In genomic region chr14:33704486-33704885, GRCh38 we compare ENCODE assay signal across 34 cellular contexts.
DNase-seq lines count a peak whose midpoint lies in the region; ATAC-seq, FAIRE-seq and TF ChIP-seq lines count a peak whose summit lies in the region.
"Had no signal": no experiment of that assay in that cellular context is flagged by ENCODE, and none has a peak within 500 bp of the region (broad histone marks: within the 10 kb centered on the region; RNA-seq: fewer than 3 reads in every experiment).

No MANE protein-coding gene starts in this region.

- peak overlapping the region; percentile 3 for H3K4me3 Mint-ChIP-seq in astrocyte (ENCODE audit: unreplicated experiment)
- H3K4me3 Mint-ChIP-seq: activated CD4-positive, alpha-beta T cell treated with anti-CD3 and anti-CD28 coated beads for 36 hours; activated naive CD8-positive, alpha-beta T cell treated with anti-CD3 and anti-CD28 coated beads for 36 hours; B cell; dendritic cell treated with granulocyte-macrophage colony-stimulating factor and Interleukin-4, amounts not matched to agents 40 ng/mL and 50 ng/mL, for 4 days; endodermal cell; neural progenitor cell; stimulated activated effector memory CD8-positive, alpha-beta T cell treated with anti-CD3 and anti-CD28 coated beads, Interleukin-12 subunit alpha, Interleukin-12 subunit beta, amount 100 ng/mL, for 72 hours; T-helper 2 cell treated with Interferon-gamma antibody and Interleukin-4, amounts not matched to agents 5 μg/mL and 100 μg/mL, for 36 hours; type B pancreatic cell had no signal

- no peak for TF ChIP-seq CTCF in astrocyte (IDR thresholded peaks at IDR 0.05; ENCODE audit: insufficient read depth, low read depth, low read length)
- TF ChIP-seq CTCF in GM13977 (IDR thresholded peaks at IDR 0.05; ENCODE audit: extremely low read depth, insufficient read depth, missing control alignments): no peak

- no peak overlapping the region for H3K4me2 ChIP-seq in astrocyte (ENCODE audit: low read length)
- H3K4me2 ChIP-seq: neural progenitor cell had no signal

- no peaks in the 10 kb centered on the region for H3K79me2 ChIP-seq in astrocyte (ENCODE audit: insufficient read depth, low read length)

- no peak overlapping the region for H3K4me3 ChIP-seq in astrocyte (ENCODE audit: insufficient read depth, low read depth, low read length)
- H3K4me3 ChIP-seq: neural progenitor cell, sigmoid colon had no signal

- no peak overlapping the region for H3K27ac ChIP-seq in astrocyte (ENCODE audit: low read depth, low read length)
- H3K27ac ChIP-seq: foreskin keratinocyte, neural progenitor cell, sigmoid colon had no signal

- H3K9me3 ChIP-seq in astrocyte (ENCODE audit: insufficient read depth, low read depth, low read length): no peaks in the 10 kb centered on the region
- H3K9me3 ChIP-seq: sigmoid colon had no signal

- H3K36me3 Mint-ChIP-seq in astrocyte (ENCODE audit: low read depth, unreplicated experiment): no peaks in the 10 kb centered on the region
- H3K36me3 Mint-ChIP-seq: activated naive CD8-positive, alpha-beta T cell treated with anti-CD3 and anti-CD28 coated beads for 36 hours; stimulated activated effector memory CD8-positive, alpha-beta T cell treated with anti-CD3 and anti-CD28 coated beads, Interleukin-12 subunit alpha, Interleukin-12 subunit beta, amount 100 ng/mL, for 72 hours had no signal

- no peaks in the 10 kb centered on the region for H3K27me3 ChIP-seq in astrocyte (ENCODE audit: insufficient read depth, low read length)
- H3K27me3 ChIP-seq: neural progenitor cell, sigmoid colon had no signal

- H3K9me3 Mint-ChIP-seq in astrocyte (ENCODE audit: unreplicated experiment): no peaks in the 10 kb centered on the region
- H3K9me3 Mint-ChIP-seq: activated naive CD8-positive, alpha-beta T cell treated with anti-CD3 and anti-CD28 coated beads for 36 hours; dendritic cell treated with granulocyte-macrophage colony-stimulating factor and Interleukin-4, amounts not matched to agents 40 ng/mL and 50 ng/mL, for 4 days; endodermal cell; neural progenitor cell; T-helper 2 cell treated with Interferon-gamma antibody and Interleukin-4, amounts not matched to agents 5 μg/mL and 100 μg/mL, for 36 hours; type B pancreatic cell had no signal

- no peak for FAIRE-seq in astrocyte (lab: Jason Lieb, UNC)
- FAIRE-seq: GM12892, H1 had no signal

- DNase-seq in COLO668 (lab: John Stamatoyannopoulos, UW; ENCODE audit: unreplicated experiment): peak; percentile 41
- peak; percentile 0 for DNase-seq in DMS53 treated with DMSO at 0.1 percent for 48 hours (lab: John Stamatoyannopoulos, UW; ENCODE audit: unreplicated experiment)
- DNase-seq in NCI-H2107 (lab: John Stamatoyannopoulos, UW): peak; percentile 27
- DNase-seq in astrocyte (ENCODE audit: low read depth): no peak
- DNase-seq in GM13977 (ENCODE audit: low spot score): no peak
- DNase-seq: activated CD4-positive, alpha-beta T cell treated with anti-CD3 and anti-CD28 coated beads for 36 hours; activated CD8-positive, alpha-beta memory T cell treated with anti-CD3 and anti-CD28 coated beads for 24 hours; activated effector memory CD4-positive, alpha-beta T cell treated with Interleukin-2 at 50 U/mL for 16 hours; activated naive CD8-positive, alpha-beta T cell treated with anti-CD3 and anti-CD28 coated beads for 36 hours; aorta; endodermal cell; foreskin keratinocyte; left colon; mesendoderm; NCI-H1048; NCI-H226; posterior cingulate gyrus; SHP77 treated with DMSO at 0.1 percent for 48 hours; sigmoid colon; stimulated activated CD4-positive, alpha-beta T cell treated with anti-CD3 and anti-CD28 coated beads, Interleukin-4, amount 100 ng/mL, for 24 hours; substantia nigra had no signal

- in situ Hi-C loops in GM13977 (cut with MboI; ENCODE audit: low pct_unique_long_range_greater_than_20kb, low sequenced_read_pairs, unreplicated experiment): no loop called here

- H3K27me3 Mint-ChIP-seq in astrocyte (ENCODE audit: low read depth, unreplicated experiment): no peaks in the 10 kb centered on the region
- H3K27me3 Mint-ChIP-seq: dendritic cell treated with granulocyte-macrophage colony-stimulating factor and Interleukin-4, amounts not matched to agents 40 ng/mL and 50 ng/mL, for 4 days had no signal

- no peak overlapping the region for H3K27ac Mint-ChIP-seq in astrocyte (ENCODE audit: unreplicated experiment)
- H3K27ac Mint-ChIP-seq: activated CD4-positive, alpha-beta T cell treated with anti-CD3 and anti-CD28 coated beads for 36 hours; activated naive CD8-positive, alpha-beta T cell treated with anti-CD3 and anti-CD28 coated beads for 36 hours; B cell; dendritic cell treated with granulocyte-macrophage colony-stimulating factor and Interleukin-4, amounts not matched to agents 40 ng/mL and 50 ng/mL, for 4 days; endodermal cell; neural progenitor cell; stimulated activated effector memory CD8-positive, alpha-beta T cell treated with anti-CD3 and anti-CD28 coated beads, Interleukin-12 subunit alpha, Interleukin-12 subunit beta, amount 100 ng/mL, for 72 hours; T-helper 2 cell treated with Interferon-gamma antibody and Interleukin-4, amounts not matched to agents 5 μg/mL and 100 μg/mL, for 36 hours; type B pancreatic cell had no signal

- no peaks in the 10 kb centered on the region for H3K36me3 ChIP-seq in astrocyte (ENCODE audit: insufficient read depth, low read length)
- H3K36me3 ChIP-seq: neural progenitor cell, sigmoid colon had no signal

- peaks cover 5% of the 10 kb centered on the region for H3K4me1 Mint-ChIP-seq in astrocyte (ENCODE audit: low read depth, unreplicated experiment)
- H3K4me1 Mint-ChIP-seq: activated CD4-positive, alpha-beta T cell treated with anti-CD3 and anti-CD28 coated beads for 36 hours; activated naive CD8-positive, alpha-beta T cell treated with anti-CD3 and anti-CD28 coated beads for 36 hours; B cell; stimulated activated effector memory CD8-positive, alpha-beta T cell treated with anti-CD3 and anti-CD28 coated beads, Interleukin-12 subunit alpha, Interleukin-12 subunit beta, amount 100 ng/mL, for 72 hours had no signal

- no peaks in the 10 kb centered on the region for H4K20me1 ChIP-seq in astrocyte (ENCODE audit: insufficient read depth, low read length)

- no peak overlapping the region for H3K9ac ChIP-seq in astrocyte (ENCODE audit: low read length)
- H3K9ac ChIP-seq: neural progenitor cell had no signal

- no peak for ATAC-seq in GM18517 (IDR thresholded peaks at IDR 0.05; ENCODE audit: unreplicated experiment)
- ATAC-seq in HG02759 (IDR thresholded peaks at IDR 0.05; ENCODE audit: unreplicated experiment): no peak
- no peak for ATAC-seq in HG02840 (IDR thresholded peaks at IDR 0.05; ENCODE audit: low FRiP score, unreplicated experiment)
- ATAC-seq: activated CD4-positive, alpha-beta T cell treated with anti-CD3 and anti-CD28 coated beads for 36 hours; esophagus mucosa; foreskin keratinocyte; left colon; Panc1; stimulated activated effector memory CD8-positive, alpha-beta T cell treated with anti-CD3 and anti-CD28 coated beads, Interleukin-12 subunit alpha, Interleukin-12 subunit beta, amount 100 ng/mL, for 72 hours had no signal

- H2AFZ ChIP-seq in astrocyte (ENCODE audit: low read depth, low read length): no peak overlapping the region

- H3K4me1 ChIP-seq in astrocyte (ENCODE audit: insufficient read depth, low read length): peaks cover 10% of the 10 kb centered on the region
- H3K4me1 ChIP-seq: foreskin keratinocyte, sigmoid colon had no signal

Comparison
In these comparisons a context has a peak if more than half of its experiments do, and no peak if none do; other contexts are left out.
1. DNase-seq: peak in COLO668 (single experiment), DMS53 treated with DMSO at 0.1 percent for 48 hours (single experiment) and NCI-H2107 (single experiment); none in astrocyte (single experiment) and GM13977 (single experiment).